1 cellular context compared by ENCODE assay signal in the genomic region with DNA sequence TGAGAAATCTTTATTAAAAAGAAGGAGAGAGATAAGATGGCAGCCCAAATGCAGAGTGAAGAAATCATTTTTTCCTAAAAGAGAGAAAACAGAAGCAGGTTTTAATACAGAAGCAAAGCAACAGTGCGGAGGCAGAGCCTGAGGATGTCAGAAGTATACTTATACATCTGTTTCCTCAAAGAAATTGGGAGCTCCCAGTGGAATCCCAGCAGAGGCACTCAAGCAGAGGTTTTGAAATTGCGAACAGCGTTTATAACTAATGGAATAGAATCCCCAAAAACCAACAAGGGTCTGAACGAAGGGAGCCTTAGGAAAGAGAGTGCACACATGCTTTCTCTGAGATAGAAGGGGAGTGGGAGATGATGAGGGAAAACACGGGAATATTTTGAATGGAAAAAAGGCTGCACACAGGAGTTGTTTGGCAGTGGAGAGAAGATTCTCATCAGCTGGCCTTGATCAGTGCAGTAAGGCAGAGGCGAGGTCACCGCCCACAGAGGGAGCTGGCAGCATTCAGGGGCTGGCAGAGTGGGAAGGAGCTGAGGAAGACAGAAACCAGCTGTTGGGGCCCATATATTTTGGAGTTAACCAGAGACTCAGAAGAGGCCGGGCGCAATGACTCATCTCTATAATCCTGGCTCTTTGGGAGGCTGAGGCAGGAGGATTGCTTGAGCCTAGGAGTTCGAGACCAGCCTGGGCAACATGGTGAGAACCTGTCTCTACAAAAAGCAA.
TF ChIP-seq lines count a peak whose summit lies in the region.

No MANE protein-coding gene starts in this region.

TF ChIP-seq in GM23338, 12 proteins besides CTCF, POLR2A, EP300 and RAD21:
- TF ChIP-seq, protein P1, sequence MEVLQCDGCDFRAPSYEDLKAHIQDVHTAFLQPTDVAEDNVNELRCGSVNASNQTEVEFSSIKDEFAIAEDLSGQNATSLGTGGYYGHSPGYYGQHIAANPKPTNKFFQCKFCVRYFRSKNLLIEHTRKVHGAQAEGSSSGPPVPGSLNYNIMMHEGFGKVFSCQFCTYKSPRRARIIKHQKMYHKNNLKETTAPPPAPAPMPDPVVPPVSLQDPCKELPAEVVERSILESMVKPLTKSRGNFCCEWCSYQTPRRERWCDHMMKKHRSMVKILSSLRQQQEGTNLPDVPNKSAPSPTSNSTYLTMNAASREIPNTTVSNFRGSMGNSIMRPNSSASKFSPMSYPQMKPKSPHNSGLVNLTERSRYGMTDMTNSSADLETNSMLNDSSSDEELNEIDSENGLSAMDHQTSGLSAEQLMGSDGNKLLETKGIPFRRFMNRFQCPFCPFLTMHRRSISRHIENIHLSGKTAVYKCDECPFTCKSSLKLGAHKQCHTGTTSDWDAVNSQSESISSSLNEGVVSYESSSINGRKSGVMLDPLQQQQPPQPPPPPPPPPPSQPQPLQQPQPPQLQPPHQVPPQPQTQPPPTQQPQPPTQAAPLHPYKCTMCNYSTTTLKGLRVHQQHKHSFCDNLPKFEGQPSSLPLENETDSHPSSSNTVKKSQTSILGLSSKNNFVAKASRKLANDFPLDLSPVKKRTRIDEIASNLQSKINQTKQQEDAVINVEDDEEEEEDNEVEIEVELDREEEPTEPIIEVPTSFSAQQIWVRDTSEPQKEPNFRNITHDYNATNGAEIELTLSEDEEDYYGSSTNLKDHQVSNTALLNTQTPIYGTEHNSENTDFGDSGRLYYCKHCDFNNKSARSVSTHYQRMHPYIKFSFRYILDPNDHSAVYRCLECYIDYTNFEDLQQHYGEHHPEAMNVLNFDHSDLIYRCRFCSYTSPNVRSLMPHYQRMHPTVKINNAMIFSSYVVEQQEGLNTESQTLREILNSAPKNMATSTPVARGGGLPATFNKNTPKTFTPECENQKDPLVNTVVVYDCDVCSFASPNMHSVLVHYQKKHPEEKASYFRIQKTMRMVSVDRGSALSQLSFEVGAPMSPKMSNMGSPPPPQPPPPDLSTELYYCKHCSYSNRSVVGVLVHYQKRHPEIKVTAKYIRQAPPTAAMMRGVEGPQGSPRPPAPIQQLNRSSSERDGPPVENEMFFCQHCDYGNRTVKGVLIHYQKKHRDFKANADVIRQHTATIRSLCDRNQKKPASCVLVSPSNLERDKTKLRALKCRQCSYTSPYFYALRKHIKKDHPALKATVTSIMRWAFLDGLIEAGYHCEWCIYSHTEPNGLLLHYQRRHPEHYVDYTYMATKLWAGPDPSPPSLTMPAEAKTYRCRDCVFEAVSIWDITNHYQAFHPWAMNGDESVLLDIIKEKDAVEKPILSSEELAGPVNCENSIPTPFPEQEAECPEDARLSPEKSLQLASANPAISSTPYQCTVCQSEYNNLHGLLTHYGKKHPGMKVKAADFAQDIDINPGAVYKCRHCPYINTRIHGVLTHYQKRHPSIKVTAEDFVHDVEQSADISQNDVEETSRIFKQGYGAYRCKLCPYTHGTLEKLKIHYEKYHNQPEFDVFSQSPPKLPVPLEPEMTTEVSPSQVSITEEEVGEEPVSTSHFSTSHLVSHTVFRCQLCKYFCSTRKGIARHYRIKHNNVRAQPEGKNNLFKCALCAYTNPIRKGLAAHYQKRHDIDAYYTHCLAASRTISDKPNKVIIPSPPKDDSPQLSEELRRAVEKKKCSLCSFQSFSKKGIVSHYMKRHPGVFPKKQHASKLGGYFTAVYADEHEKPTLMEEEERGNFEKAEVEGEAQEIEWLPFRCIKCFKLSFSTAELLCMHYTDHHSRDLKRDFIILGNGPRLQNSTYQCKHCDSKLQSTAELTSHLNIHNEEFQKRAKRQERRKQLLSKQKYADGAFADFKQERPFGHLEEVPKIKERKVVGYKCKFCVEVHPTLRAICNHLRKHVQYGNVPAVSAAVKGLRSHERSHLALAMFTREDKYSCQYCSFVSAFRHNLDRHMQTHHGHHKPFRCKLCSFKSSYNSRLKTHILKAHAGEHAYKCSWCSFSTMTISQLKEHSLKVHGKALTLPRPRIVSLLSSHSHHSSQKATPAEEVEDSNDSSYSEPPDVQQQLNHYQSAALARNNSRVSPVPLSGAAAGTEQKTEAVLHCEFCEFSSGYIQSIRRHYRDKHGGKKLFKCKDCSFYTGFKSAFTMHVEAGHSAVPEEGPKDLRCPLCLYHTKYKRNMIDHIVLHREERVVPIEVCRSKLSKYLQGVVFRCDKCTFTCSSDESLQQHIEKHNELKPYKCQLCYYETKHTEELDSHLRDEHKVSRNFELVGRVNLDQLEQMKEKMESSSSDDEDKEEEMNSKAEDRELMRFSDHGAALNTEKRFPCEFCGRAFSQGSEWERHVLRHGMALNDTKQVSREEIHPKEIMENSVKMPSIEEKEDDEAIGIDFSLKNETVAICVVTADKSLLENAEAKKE (CRISPR knock-in tag; IDR thresholded peaks at IDR 0.05), result no peak
- TF ChIP-seq EZH2phosphoT487 (IDR thresholded peaks at IDR 0.05; ENCODE audit: unreplicated experiment) (no peak), JUNB (IDR thresholded peaks at IDR 0.05; ENCODE audit: unreplicated experiment) (no peak), NANOG (IDR thresholded peaks at IDR 0.05; ENCODE audit: borderline replicate concordance) (no peak), POLR2AphosphoS5 (IDR thresholded peaks at IDR 0.05; ENCODE audit: low read depth) (no peak), CREB1 (CRISPR knock-in tag; IDR thresholded peaks at IDR 0.05; ENCODE audit: low read depth) (no peak), EZH2 (IDR thresholded peaks at IDR 0.05; ENCODE audit: low read depth, unreplicated experiment) (no peak), ZNF331 (CRISPR knock-in tag; IDR thresholded peaks at IDR 0.05; ENCODE audit: low read depth) (no peak), STAT1 (IDR thresholded peaks at IDR 0.05; ENCODE audit: unreplicated experiment) (no peak)
- TF ChIP-seq, protein P2, sequence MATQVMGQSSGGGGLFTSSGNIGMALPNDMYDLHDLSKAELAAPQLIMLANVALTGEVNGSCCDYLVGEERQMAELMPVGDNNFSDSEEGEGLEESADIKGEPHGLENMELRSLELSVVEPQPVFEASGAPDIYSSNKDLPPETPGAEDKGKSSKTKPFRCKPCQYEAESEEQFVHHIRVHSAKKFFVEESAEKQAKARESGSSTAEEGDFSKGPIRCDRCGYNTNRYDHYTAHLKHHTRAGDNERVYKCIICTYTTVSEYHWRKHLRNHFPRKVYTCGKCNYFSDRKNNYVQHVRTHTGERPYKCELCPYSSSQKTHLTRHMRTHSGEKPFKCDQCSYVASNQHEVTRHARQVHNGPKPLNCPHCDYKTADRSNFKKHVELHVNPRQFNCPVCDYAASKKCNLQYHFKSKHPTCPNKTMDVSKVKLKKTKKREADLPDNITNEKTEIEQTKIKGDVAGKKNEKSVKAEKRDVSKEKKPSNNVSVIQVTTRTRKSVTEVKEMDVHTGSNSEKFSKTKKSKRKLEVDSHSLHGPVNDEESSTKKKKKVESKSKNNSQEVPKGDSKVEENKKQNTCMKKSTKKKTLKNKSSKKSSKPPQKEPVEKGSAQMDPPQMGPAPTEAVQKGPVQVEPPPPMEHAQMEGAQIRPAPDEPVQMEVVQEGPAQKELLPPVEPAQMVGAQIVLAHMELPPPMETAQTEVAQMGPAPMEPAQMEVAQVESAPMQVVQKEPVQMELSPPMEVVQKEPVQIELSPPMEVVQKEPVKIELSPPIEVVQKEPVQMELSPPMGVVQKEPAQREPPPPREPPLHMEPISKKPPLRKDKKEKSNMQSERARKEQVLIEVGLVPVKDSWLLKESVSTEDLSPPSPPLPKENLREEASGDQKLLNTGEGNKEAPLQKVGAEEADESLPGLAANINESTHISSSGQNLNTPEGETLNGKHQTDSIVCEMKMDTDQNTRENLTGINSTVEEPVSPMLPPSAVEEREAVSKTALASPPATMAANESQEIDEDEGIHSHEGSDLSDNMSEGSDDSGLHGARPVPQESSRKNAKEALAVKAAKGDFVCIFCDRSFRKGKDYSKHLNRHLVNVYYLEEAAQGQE (IDR thresholded peaks at IDR 0.05; ENCODE audit: unreplicated experiment), result no peak
- TF ChIP-seq, protein P3, sequence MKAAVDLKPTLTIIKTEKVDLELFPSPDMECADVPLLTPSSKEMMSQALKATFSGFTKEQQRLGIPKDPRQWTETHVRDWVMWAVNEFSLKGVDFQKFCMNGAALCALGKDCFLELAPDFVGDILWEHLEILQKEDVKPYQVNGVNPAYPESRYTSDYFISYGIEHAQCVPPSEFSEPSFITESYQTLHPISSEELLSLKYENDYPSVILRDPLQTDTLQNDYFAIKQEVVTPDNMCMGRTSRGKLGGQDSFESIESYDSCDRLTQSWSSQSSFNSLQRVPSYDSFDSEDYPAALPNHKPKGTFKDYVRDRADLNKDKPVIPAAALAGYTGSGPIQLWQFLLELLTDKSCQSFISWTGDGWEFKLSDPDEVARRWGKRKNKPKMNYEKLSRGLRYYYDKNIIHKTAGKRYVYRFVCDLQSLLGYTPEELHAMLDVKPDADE (IDR thresholded peaks at IDR 0.05), result no peak
